ENCODE assay signal across 8 cellular contexts in genomic region chr3:64187065-64187959, GRCh38. TPM values are rescaled to one million over a fixed set of nuclear protein-coding genes. Genes with fewer than 3 reads are reported as not detected.
DNase-seq lines count a peak whose midpoint lies in the region; ATAC-seq and TF ChIP-seq lines count a peak whose summit lies in the region.

No MANE protein-coding gene starts in this region.

- no peak for TF ChIP-seq CTCF in adrenal gland (IDR thresholded peaks at IDR 0.05)

- intact Hi-C loops in adrenal gland (cut with DNase I) (no loop called here), right cardiac atrium (cut with DNase I) (no loop called here)

- H3K4me1 ChIP-seq in adrenal gland (replicated peaks in 1 of 2) (peaks cover 3 to 33% of the 10 kb centered on the region in 2 donors), right cardiac atrium (ENCODE audit: control insufficient read depth, insufficient read depth, low read length) (peaks cover 25% of the 10 kb centered on the region)

- H3K9me3 ChIP-seq in adrenal gland (replicated peaks in 1 of 3) (no peaks in the 10 kb centered on the region), right cardiac atrium (ENCODE audit: control insufficient read depth, low read length) (no peaks in the 10 kb centered on the region)

- no peak for TF ChIP-seq POLR2A in adrenal gland (IDR thresholded peaks at IDR 0.05)

- 28 to 43% (median 32%) methylated on average over 9 of the region's 9 CpGs for WGBS in adrenal gland, 4 donors
- WGBS in right cardiac atrium, result 35% methylated on average over 9 of the region's 9 CpGs

- peak; percentile 64 to 77 for ATAC-seq in right cardiac atrium
- no peak for ATAC-seq in HG02763 (IDR thresholded peaks at IDR 0.05; ENCODE audit: unreplicated experiment)
- no peak for ATAC-seq in GM21390 (IDR thresholded peaks at IDR 0.05; ENCODE audit: unreplicated experiment)

- H3K27ac ChIP-seq in adrenal gland (peak overlapping the region in 2 of 5 donors; percentile 75 to 87), right cardiac atrium (ENCODE audit: low read length) (peak overlapping the region; percentile 43)

- H3K4me3 ChIP-seq in adrenal gland (no peak overlapping the region), right cardiac atrium (ENCODE audit: low read length) (no peak overlapping the region), skeletal muscle cell (ENCODE audit: low read depth, low read length) (no peak overlapping the region)

- peak; percentile 98 for DNase-seq in HS-27A (ENCODE audit: low read depth)
- peak; percentile 62 to 85 (median 80) for DNase-seq in adrenal gland
- peak; percentile 68 to 92 (median 86) for DNase-seq in right cardiac atrium
- peak; percentile 95 for DNase-seq in skeletal muscle cell (ENCODE audit: low read depth)
- DNase-seq in central memory CD4-positive, alpha-beta T cell, result no peak
- no peak for DNase-seq in stimulated activated CD4-positive, alpha-beta T cell treated with anti-CD3 and anti-CD28 coated beads, Interleukin-2, amount 100 ng/mL, for 24 hours

- no peaks in the 10 kb centered on the region for H3K36me3 ChIP-seq in adrenal gland (replicated peaks in 1 of 2)

- H3K27me3 ChIP-seq in adrenal gland (no peaks in the 10 kb centered on the region), right cardiac atrium (ENCODE audit: control insufficient read depth, insufficient read depth) (no peaks in the 10 kb centered on the region)

RNA-seq across cellular contexts. Expression of gene PRICKLE2, which starts 38.0 kb away (rescaled TPM):
- total RNA-seq in adrenal gland (10 to 100 TPM in 2 of 8 donors, 1 to 10 TPM in 6; 5.4 to 14.4 (median 9.1) TPM), right cardiac atrium (10 to 100 TPM; 10.6 to 15.2 (median 11.8) TPM)
- polyA plus RNA-seq in adrenal gland (1 to 10 TPM; 1.3 to 2.6 (median 2.2) TPM), right cardiac atrium (2.3 TPM)

Comparison
In these comparisons a context has a peak if more than half of its experiments do, and no peak if none do; other contexts are left out.
1. DNase-seq: peak in HS-27A (single experiment), adrenal gland (7 of 7), right cardiac atrium (3 of 3) and skeletal muscle cell (single experiment); none in central memory CD4-positive, alpha-beta T cell (single experiment) and stimulated activated CD4-positive, alpha-beta T cell treated with anti-CD3 and anti-CD28 coated beads, Interleukin-2, amount 100 ng/mL, for 24 hours (0 of 2).
2. ATAC-seq: peak in right cardiac atrium (2 of 2); none in HG02763 (single experiment) and GM21390 (single experiment).